In genomic region chr4:37715889-37716402, GRCh38 we compare ENCODE assay signal across 8 cellular contexts. TPM values are rescaled to one million over a fixed set of nuclear protein-coding genes. Genes with fewer than 3 reads are reported as not detected.
DNase-seq lines count a peak whose midpoint lies in the region; ATAC-seq and TF ChIP-seq lines count a peak whose summit lies in the region.

No MANE protein-coding gene starts in this region.

- no peaks in the 10 kb centered on the region for H3K36me3 ChIP-seq in fibroblast of lung (ENCODE audit: control insufficient read depth, insufficient read depth, low read length)

- no peaks in the 10 kb centered on the region for H3K9me3 Mint-ChIP-seq in effector memory CD8-positive, alpha-beta T cell

- DNase-seq in activated CD4-positive, CD25-positive, alpha-beta regulatory T cell (lab: John Stamatoyannopoulos, UW): no peak
- DNase-seq in M059J (ENCODE audit: low read depth) (peak; percentile 18), fibroblast of lung (ENCODE audit: low read depth in 2 of 2) (peak; percentile 66 to 69), sciatic nerve (ENCODE audit: low spot score) (no peak)
- DNase-seq in effector CD8-positive, alpha-beta T cell (lab: John Stamatoyannopoulos, UW): no peak
- no peak for DNase-seq in effector memory CD8-positive, alpha-beta T cell

- H3K4me3 ChIP-seq in fibroblast of lung (replicated peaks in 1 of 4; ENCODE audit: control extremely low read depth in 1 of 4, insufficient read depth in 1 of 4, low read depth in 3 of 4, low read length in 4 of 4): no peak overlapping the region

- peak; percentile 38 to 43 for ATAC-seq in activated CD4-positive, CD25-positive, alpha-beta regulatory T cell treated with anti-CD3 and anti-CD28 coated beads, Interleukin-2, amount 50 U/mL, for 24 hours
- ATAC-seq in GM21825 (IDR thresholded peaks at IDR 0.05; ENCODE audit: unreplicated experiment) (peak; percentile 75), sciatic nerve (no peak)
- ATAC-seq in effector memory CD8-positive, alpha-beta T cell (replicated peaks): no peak

- H3K27ac Mint-ChIP-seq in effector memory CD8-positive, alpha-beta T cell: no peak overlapping the region

- H3K4me1 ChIP-seq in fibroblast of lung (ENCODE audit: control insufficient read depth, extremely low read depth, insufficient read depth, low read length): no peaks in the 10 kb centered on the region

- H3K4me2 ChIP-seq in fibroblast of lung (ENCODE audit: extremely low read depth, insufficient read depth, low read length): no peak overlapping the region

- peaks cover 2% of the 10 kb centered on the region for H3K27me3 ChIP-seq in fibroblast of lung (ENCODE audit: control insufficient read depth, insufficient read depth, low read length)

- peaks cover 0 to 3% of the 10 kb centered on the region in 2 donors for H3K4me1 Mint-ChIP-seq in effector memory CD8-positive, alpha-beta T cell (ENCODE audit: low read depth in 2 of 2)

- no peak overlapping the region for H3K9ac ChIP-seq in fibroblast of lung (ENCODE audit: insufficient read depth, low read length)

- no peak for TF ChIP-seq CTCF in fibroblast of lung (conservative IDR thresholded peaks at IDR 0.05 in 1 of 2, IDR thresholded peaks at IDR 0.05 in 1 of 2; ENCODE audit: low read depth in 1 of 2, low read length in 2 of 2)

- no peaks in the 10 kb centered on the region for H3K9me3 ChIP-seq in fibroblast of lung (ENCODE audit: control insufficient read depth, insufficient read depth, low read depth, low read length)

- H3K79me2 ChIP-seq in fibroblast of lung (ENCODE audit: control insufficient read depth, insufficient read depth, low read length): no peaks in the 10 kb centered on the region

- H4K20me1 ChIP-seq in fibroblast of lung (ENCODE audit: control insufficient read depth, extremely low read depth, insufficient read depth, low read length): no peaks in the 10 kb centered on the region

- no peak overlapping the region for H3K4me3 Mint-ChIP-seq in effector memory CD8-positive, alpha-beta T cell

- no peaks in the 10 kb centered on the region for H3K36me3 Mint-ChIP-seq in effector memory CD8-positive, alpha-beta T cell (ENCODE audit: insufficient read depth)

- no peak overlapping the region for H2AFZ ChIP-seq in fibroblast of lung (ENCODE audit: low read length)

- peaks cover 27 to 37% of the 10 kb centered on the region in 2 donors for H3K27me3 Mint-ChIP-seq in effector memory CD8-positive, alpha-beta T cell

- H3K27ac ChIP-seq in fibroblast of lung (ENCODE audit: insufficient read depth, low read length): no peak overlapping the region

- intact Hi-C loops in sciatic nerve (cut with DNase I): no loop called here

RNA-seq across cellular contexts. Expression of gene RELL1, which starts 29.8 kb away (rescaled TPM):
- total RNA-seq in M059J (2014; rRNA removed; shearing (Covaris generic)): 38.2 and 46.7 TPM in 2 replicates
- total RNA-seq in fibroblast of lung: 65.0 and 71.0 TPM in 2 replicates
- polyA plus RNA-seq in fibroblast of lung: 14.3 and 16.1 TPM in 2 replicates
- polyA plus RNA-seq in fibroblast of lung (2012): 7.0 and 9.0 TPM in 2 replicates
- 12.2 and 21.0 TPM in 2 replicates for polyA minus RNA-seq in fibroblast of lung (ENCODE audit: low replicate concordance)
- total RNA-seq in sciatic nerve: 80.6 TPM

Comparison
In these comparisons a context has a peak if more than half of its experiments do, and no peak if none do; other contexts are left out.
1. ATAC-seq: peak in activated CD4-positive, CD25-positive, alpha-beta regulatory T cell treated with anti-CD3 and anti-CD28 coated beads, Interleukin-2, amount 50 U/mL, for 24 hours (2 of 2) and GM21825 (single experiment); none in sciatic nerve (single experiment) and effector memory CD8-positive, alpha-beta T cell (single experiment).
2. DNase-seq: peak in M059J (single experiment) and fibroblast of lung (2 of 2); none in activated CD4-positive, CD25-positive, alpha-beta regulatory T cell (0 of 4), sciatic nerve (single experiment), effector CD8-positive, alpha-beta T cell (single experiment) and effector memory CD8-positive, alpha-beta T cell (0 of 3).